Comparison of ENCODE assay signal across 18 cellular contexts in the genomic region with DNA sequence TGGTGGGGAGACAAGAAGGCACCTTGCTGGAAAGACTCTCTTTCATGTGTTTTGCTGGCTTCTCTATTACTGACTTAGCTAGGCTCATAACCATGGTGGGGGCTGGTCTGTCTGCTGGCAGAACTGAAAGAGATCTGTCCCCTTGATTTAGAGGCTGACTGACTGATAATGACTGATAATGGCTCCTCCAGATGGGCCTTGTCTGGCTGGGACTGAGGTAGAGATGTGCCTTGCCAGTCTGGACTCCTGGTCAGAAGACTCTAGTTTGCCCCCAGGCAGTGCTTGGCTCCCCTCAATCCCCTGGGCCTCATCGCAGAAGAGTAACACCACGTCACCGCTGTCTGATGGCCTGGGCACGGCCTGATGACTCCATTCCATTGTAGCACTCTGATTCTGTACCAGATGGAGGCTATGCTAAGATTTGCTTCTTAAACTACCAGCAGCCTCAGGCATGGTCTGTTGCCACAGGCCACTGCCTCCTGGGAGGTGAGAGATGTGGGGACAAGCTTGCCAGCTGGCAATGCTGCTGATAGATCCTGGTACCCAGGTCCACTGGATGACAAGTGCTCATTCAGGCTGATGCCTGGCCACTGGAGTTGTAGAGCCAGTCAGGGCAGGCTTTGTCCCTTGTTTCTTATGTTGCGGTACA. TPM values are rescaled to one million over a fixed set of nuclear protein-coding genes. Genes with fewer than 3 reads are reported as not detected.
DNase-seq lines count a peak whose midpoint lies in the region; ATAC-seq and TF ChIP-seq lines count a peak whose summit lies in the region.
"Had no signal": no experiment of that assay in that cellular context is flagged by ENCODE, and none has a peak within 500 bp of the region (broad histone marks: within the 10 kb centered on the region; RNA-seq: fewer than 3 reads in every experiment).

No MANE protein-coding gene starts in this region.

- H3K36me3 Mint-ChIP-seq in brain: peaks cover 21% of the 10 kb centered on the region

- no peak for TF ChIP-seq CTCF in SK-N-SH (IDR thresholded peaks at IDR 0.05)
- no peak for TF ChIP-seq CTCF in brain (conservative IDR thresholded peaks at IDR 0.05)
- no peak for TF ChIP-seq CTCF in tibial nerve (IDR thresholded peaks at IDR 0.05)

- no peaks in the 10 kb centered on the region for H3K9me2 ChIP-seq in SK-N-SH

- no peaks in the 10 kb centered on the region for H3K79me2 ChIP-seq in SK-N-SH (ENCODE audit: insufficient read depth)

- peak overlapping the region in 3 of 5 experiments; percentile 10 to 35 (median 28) for H3K27ac Mint-ChIP-seq in brain
- H3K27ac Mint-ChIP-seq: CD8-positive, alpha-beta memory T cell had no signal

- H3K27me3 ChIP-seq in SK-N-SH (ENCODE audit: insufficient read depth) (no peaks in the 10 kb centered on the region), tibial nerve (no peaks in the 10 kb centered on the region)
- H3K27me3 ChIP-seq: SJSA1 had no signal

- H3K4me3 ChIP-seq in SK-N-SH (ENCODE audit: low read depth in 2 of 2, low read length in 1 of 2) (no peak overlapping the region), tibial nerve (no peak overlapping the region)
- H3K4me3 ChIP-seq: GM12878, GM23248, SJSA1 had no signal

- intact Hi-C loops in Right ventricle myocardium inferior (cut with DNase I): loop anchor here (10.0 kb wide), 1 partner anchor 199 kb away; no protein-coding TSS in a partner anchor

- H3K9me3 ChIP-seq in SK-N-SH: no peaks in the 10 kb centered on the region
- no peaks in the 10 kb centered on the region for H3K9me3 ChIP-seq in tibial nerve
- H3K9me3 ChIP-seq: SJSA1 had no signal

- H3K4me3 Mint-ChIP-seq in brain: no peak overlapping the region
- H3K4me3 Mint-ChIP-seq: CD8-positive, alpha-beta memory T cell had no signal

- no peak for TF ChIP-seq POLR2A in tibial nerve (IDR thresholded peaks at IDR 0.05)

- no peak overlapping the region for H2AFZ ChIP-seq in SK-N-SH (ENCODE audit: low read depth)
- H2AFZ ChIP-seq: GM23248 had no signal

- POLR2A ChIA-PET in SK-N-SH (lab: Yijun Ruan, JAX): no interaction called here

- no peak overlapping the region for H3K9ac ChIP-seq in SK-N-SH
- H3K9ac ChIP-seq: GM23248 had no signal

- CTCF ChIA-PET in SK-N-SH (lab: Yijun Ruan, JAX): interaction anchor here (1.7 to 15.9 kb wide), 4 partner anchors 13 to 142 kb away, joined by 5 to 359 read pairs (median 68); a partner anchor contains a TSS

- DNase-seq in SK-N-SH (peak; percentile 74), medulla oblongata (ENCODE audit: extremely low spot score) (peak; percentile 55), substantia nigra (lab: John Stamatoyannopoulos, UW) (peak in 4 of 49 donors; percentile 15 to 45 (median 25)), tibial nerve (ENCODE audit: low spot score in 2 of 2) (no peak), Right ventricle myocardium inferior (ENCODE audit: missing footprints) (no peak), mucosa of gallbladder (ENCODE audit: low spot score) (no peak)
- DNase-seq: CD8-positive, alpha-beta memory T cell; DMS53; GM23248; KBM-7; NCI-H1417 treated with DMSO at 0.1 percent for 48 hours; NCI-H187 treated with DMSO at 0.1 percent for 48 hours; NCI-H226; NCI-H526 treated with DMSO at 0.1 percent for 48 hours had no signal

- peaks cover 7% of the 10 kb centered on the region for H3K27me3 Mint-ChIP-seq in brain

- peak overlapping the region in 1 of 2 experiments; percentile 91; a peak in 2 of 4 replicates for H3K27ac ChIP-seq in SK-N-SH (ENCODE audit: low read depth in 2 of 2, low read length in 1 of 2)
- peak overlapping the region; percentile 76 for H3K27ac ChIP-seq in substantia nigra (ENCODE audit: low read depth, low read length, poor library complexity, severe bottlenecking)
- peak overlapping the region in 2 of 4 donors; percentile 8 to 83 for H3K27ac ChIP-seq in tibial nerve
- H3K27ac ChIP-seq: GM23248, SJSA1 had no signal

- peaks cover 11% of the 10 kb centered on the region for H3K4me1 Mint-ChIP-seq in brain
- H3K4me1 Mint-ChIP-seq: CD8-positive, alpha-beta memory T cell had no signal

- H3K36me3 ChIP-seq in SK-N-SH (replicated peaks in 1 of 2; ENCODE audit: control insufficient read depth in 1 of 2, insufficient read depth in 2 of 2, low read length in 1 of 2): no peaks in the 10 kb centered on the region
- H3K36me3 ChIP-seq in tibial nerve: peaks cover 0 to 74% (median 12%) of the 10 kb centered on the region in 3 donors
- H3K36me3 ChIP-seq: SJSA1 had no signal

- no peak overlapping the region for H3K4me2 ChIP-seq in SK-N-SH

- peaks cover 0 to 55% of the 10 kb centered on the region in 2 experiments; a peak in 1 of 4 replicates for H3K4me1 ChIP-seq in SK-N-SH (ENCODE audit: control insufficient read depth in 1 of 2, insufficient read depth in 2 of 2, low read depth in 1 of 2, low read length in 1 of 2)
- peaks cover 0 to 39% (median 12%) of the 10 kb centered on the region in 4 donors for H3K4me1 ChIP-seq in tibial nerve
- H3K4me1 ChIP-seq: SJSA1 had no signal

- TF ChIP-seq EP300 in SK-N-SH (IDR thresholded peaks at IDR 0.05; ENCODE audit: borderline replicate concordance in 1 of 2, low read depth in 1 of 2, low read length in 1 of 2) (peak in 1 of 2 experiments; percentile 82; a peak in 2 of 4 replicates), tibial nerve (IDR thresholded peaks at IDR 0.05) (no peak)

- 57% methylated on average over 4 of the region's 5 CpGs for WGBS in SK-N-SH (ENCODE audit: low lambda C conversion rate)
- WGBS in tibial nerve, 2 donors: 85 to 86% methylated on average over 5 of the region's 5 CpGs

- ATAC-seq in Right ventricle myocardium inferior: no peak
- ATAC-seq: GM12878, Panc1 had no signal

- H3F3A ChIP-seq in SK-N-SH (replicated peaks; ENCODE audit: insufficient read depth): no peaks in the 10 kb centered on the region

- TF ChIP-seq RAD21 in SK-N-SH (IDR thresholded peaks at IDR 0.05; ENCODE audit: low read length): no peak

- no peaks in the 10 kb centered on the region for H4K20me1 ChIP-seq in SK-N-SH (ENCODE audit: insufficient read depth)

- peaks cover 0 to 2% (median 0%) of the 10 kb centered on the region in 5 experiments for H3K9me3 Mint-ChIP-seq in brain
- H3K9me3 Mint-ChIP-seq: CD8-positive, alpha-beta memory T cell had no signal

TF ChIP-seq in SK-N-SH, 30 proteins besides CTCF, POLR2A, EP300 and RAD21:
- TF ChIP-seq NFIC (IDR thresholded peaks at IDR 0.05; ENCODE audit: borderline replicate concordance): no peak
- no peak for TF ChIP-seq NRF1 (IDR thresholded peaks at IDR 0.05; ENCODE audit: low read depth, low read length)
- TF ChIP-seq TCF12 (IDR thresholded peaks at IDR 0.05): no peak
- TF ChIP-seq RCOR1 (IDR thresholded peaks at IDR 0.05; ENCODE audit: low read length): peak; percentile 45; the same call in 1 of the 2 replicates
- peak; percentile 73 for TF ChIP-seq FOXJ3 (CRISPR knock-in tag; IDR thresholded peaks at IDR 0.05)
- peak; percentile 86 for TF ChIP-seq CHD2 (IDR thresholded peaks at IDR 0.05; ENCODE audit: low read length, partially characterized antibody)
- TF ChIP-seq GATA2 (CRISPR knock-in tag; IDR thresholded peaks at IDR 0.05): peak; percentile 87
- TF ChIP-seq, protein P1, sequence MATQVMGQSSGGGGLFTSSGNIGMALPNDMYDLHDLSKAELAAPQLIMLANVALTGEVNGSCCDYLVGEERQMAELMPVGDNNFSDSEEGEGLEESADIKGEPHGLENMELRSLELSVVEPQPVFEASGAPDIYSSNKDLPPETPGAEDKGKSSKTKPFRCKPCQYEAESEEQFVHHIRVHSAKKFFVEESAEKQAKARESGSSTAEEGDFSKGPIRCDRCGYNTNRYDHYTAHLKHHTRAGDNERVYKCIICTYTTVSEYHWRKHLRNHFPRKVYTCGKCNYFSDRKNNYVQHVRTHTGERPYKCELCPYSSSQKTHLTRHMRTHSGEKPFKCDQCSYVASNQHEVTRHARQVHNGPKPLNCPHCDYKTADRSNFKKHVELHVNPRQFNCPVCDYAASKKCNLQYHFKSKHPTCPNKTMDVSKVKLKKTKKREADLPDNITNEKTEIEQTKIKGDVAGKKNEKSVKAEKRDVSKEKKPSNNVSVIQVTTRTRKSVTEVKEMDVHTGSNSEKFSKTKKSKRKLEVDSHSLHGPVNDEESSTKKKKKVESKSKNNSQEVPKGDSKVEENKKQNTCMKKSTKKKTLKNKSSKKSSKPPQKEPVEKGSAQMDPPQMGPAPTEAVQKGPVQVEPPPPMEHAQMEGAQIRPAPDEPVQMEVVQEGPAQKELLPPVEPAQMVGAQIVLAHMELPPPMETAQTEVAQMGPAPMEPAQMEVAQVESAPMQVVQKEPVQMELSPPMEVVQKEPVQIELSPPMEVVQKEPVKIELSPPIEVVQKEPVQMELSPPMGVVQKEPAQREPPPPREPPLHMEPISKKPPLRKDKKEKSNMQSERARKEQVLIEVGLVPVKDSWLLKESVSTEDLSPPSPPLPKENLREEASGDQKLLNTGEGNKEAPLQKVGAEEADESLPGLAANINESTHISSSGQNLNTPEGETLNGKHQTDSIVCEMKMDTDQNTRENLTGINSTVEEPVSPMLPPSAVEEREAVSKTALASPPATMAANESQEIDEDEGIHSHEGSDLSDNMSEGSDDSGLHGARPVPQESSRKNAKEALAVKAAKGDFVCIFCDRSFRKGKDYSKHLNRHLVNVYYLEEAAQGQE (IDR thresholded peaks at IDR 0.05; ENCODE audit: low read depth, low read length): no peak
- TF ChIP-seq FOSL2 (IDR thresholded peaks at IDR 0.05; ENCODE audit: borderline replicate concordance, low read depth): no peak

RNA-seq across cellular contexts. Expression of a gene that starts 19.1 kb away (rescaled TPM):
- polyA plus RNA-seq in SK-N-SH (2012; rRNA removed) (0.20 and 0.23 TPM in 2 replicates), brain (ENCODE audit: insufficient read depth, low read depth, low replicate concordance) (18.2 TPM)
- not detected in 2 replicates for polyA plus RNA-seq in SK-N-SH (2012; cell fraction: cytosol; rRNA removed)
- 1.2 and 1.7 TPM in 2 replicates for polyA plus RNA-seq in SK-N-SH (2012; cell fraction: nucleus; rRNA removed)
- total RNA-seq in tibial nerve (100 to 1,000 TPM in 1 of 4 donors, 10 to 100 TPM in 3; 50.8 to 104 (median 58.2) TPM), Right ventricle myocardium inferior (1.3 TPM), mucosa of gallbladder (8.1 TPM)

RNA-seq across cellular contexts. Expression of a gene that starts 52.1 kb away (rescaled TPM):
- 0.08 TPM in 1 of 2 replicates, not detected in the other for polyA plus RNA-seq in SK-N-SH (2012; rRNA removed)
- polyA plus RNA-seq in SK-N-SH (2012; cell fraction: cytosol; rRNA removed): 0.04 TPM in 1 of 2 replicates, not detected in the other
- 1.2 and 1.8 TPM in 2 replicates for polyA plus RNA-seq in SK-N-SH (2012; cell fraction: nucleus; rRNA removed)
- not detected for polyA plus RNA-seq in brain (ENCODE audit: insufficient read depth, low read depth, low replicate concordance)
- total RNA-seq in tibial nerve: not detected
- not detected for total RNA-seq in Right ventricle myocardium inferior
- total RNA-seq in mucosa of gallbladder: 0.20 TPM
- total RNA-seq: CD8-positive, alpha-beta memory T cell; GM12878; GM23248 had no signal
- polyA plus RNA-seq: CD8-positive, alpha-beta memory T cell; GM12878 had no signal

Comparison
In these comparisons a context has a peak if more than half of its experiments do, and no peak if none do; other contexts are left out.
1. DNase-seq: peak in SK-N-SH (single experiment) and medulla oblongata (single experiment); none in tibial nerve (0 of 2), Right ventricle myocardium inferior (single experiment) and mucosa of gallbladder (single experiment).